Comparison of ENCODE assay signal across 1 cellular context in the genomic region with DNA sequence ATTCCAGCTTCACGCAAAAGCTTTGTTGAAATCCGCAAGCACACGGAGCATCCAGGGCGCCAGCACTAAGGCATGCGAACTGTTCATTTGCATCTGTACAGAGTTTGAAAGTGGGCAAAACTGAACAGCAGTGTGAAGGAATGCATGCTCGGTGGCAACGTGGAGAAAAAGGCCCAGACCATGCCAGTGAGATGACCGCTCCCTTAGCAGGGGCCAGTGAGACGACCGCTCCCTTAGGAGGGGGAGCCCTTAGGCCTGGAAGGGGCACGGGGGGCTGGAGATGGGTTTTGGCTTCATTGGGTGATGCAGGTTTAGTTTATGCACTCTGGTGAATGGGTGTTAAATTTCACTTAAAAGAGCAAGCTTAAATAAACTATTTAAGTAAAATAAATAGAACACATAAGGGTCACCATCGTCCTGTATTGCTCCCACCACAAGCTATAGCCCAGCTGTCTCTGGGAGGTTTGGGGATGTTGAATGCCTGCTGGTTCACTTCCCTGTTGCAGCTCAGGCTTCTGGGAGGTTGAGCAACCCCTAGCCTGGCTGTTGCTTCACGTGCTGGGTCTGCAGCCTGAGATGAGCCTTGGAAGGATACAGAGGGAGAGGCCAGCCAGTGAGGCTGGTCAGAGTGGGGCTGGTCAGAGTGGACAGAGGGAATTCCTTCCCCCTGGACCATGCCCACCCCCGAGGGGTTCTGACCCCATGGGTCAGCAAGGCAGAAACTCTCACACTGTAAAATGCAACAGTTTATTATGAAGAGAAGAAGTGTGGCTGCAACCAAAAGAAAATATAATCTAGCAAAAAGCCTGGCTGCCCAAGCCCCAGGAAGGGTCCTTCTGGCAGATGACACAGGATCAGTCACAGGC.
TF ChIP-seq lines count a peak whose summit lies in the region.

No MANE protein-coding gene starts in this region.

TF ChIP-seq in HepG2, 621 proteins besides CTCF, POLR2A, EP300 and RAD21:
- TF ChIP-seq EHMT2 (IDR thresholded peaks at IDR 0.05; ENCODE audit: borderline replicate concordance, low read depth, low read length): no peak
- peak; percentile 21; the same call in 1 of the 2 replicates for TF ChIP-seq CEBPB (IDR thresholded peaks at IDR 0.05; ENCODE audit: borderline replicate concordance, low read depth, low read length)
